27 cellular contexts compared by ENCODE assay signal in genomic region chr4:102312447-102312846, GRCh38.
"Had no signal": no experiment of that assay in that cellular context is flagged by ENCODE, and none has a peak within 500 bp of the region (broad histone marks: within the 10 kb centered on the region; RNA-seq: fewer than 3 reads in every experiment).

No MANE protein-coding gene starts in this region.

- DNase-seq: effector CD8-positive, alpha-beta T cell; erythroblast; esophagus squamous epithelium; foreskin melanocyte; hypothalamus; immature natural killer cell; islet precursor cell; kidney glomerular epithelial cell; mesenchymal stem cell; naive thymus-derived CD4-positive, alpha-beta T cell; right lobe of liver; stimulated activated CD4-positive, alpha-beta T cell treated with anti-CD3 and anti-CD28 coated beads, Interleukin-12 subunit alpha, Interleukin-12 subunit beta, amount 100 ng/mL, for 4 hours; stimulated activated CD4-positive, alpha-beta T cell treated with anti-CD3 and anti-CD28 coated beads, Interleukin-1b, Interleukin-23, amount 100 ng/mL, for 48 hours; stimulated activated CD4-positive, alpha-beta T cell treated with anti-CD3 and anti-CD28 coated beads, Interleukin-4, amount 100 ng/mL, for 1 hour; stimulated activated CD8-positive, alpha-beta memory T cell treated with anti-CD3 and anti-CD28 coated beads, Interleukin-4, amount 100 ng/mL, for 48 hours; stimulated activated naive CD4-positive, alpha-beta T cell; stimulated activated naive CD8-positive, alpha-beta T cell treated with anti-CD3 and anti-CD28 coated beads, Interleukin-15, amount 100 ng/mL, for 72 hours; transverse colon had no signal

- H3K9me3 ChIP-seq: esophagus squamous epithelium, right lobe of liver, suprapubic skin, transverse colon, vagina had no signal

- H3K27ac Mint-ChIP-seq: immature natural killer cell; mesothelial cell of epicardium; naive thymus-derived CD4-positive, alpha-beta T cell; neural progenitor cell; progenitor cell of endocrine pancreas; stimulated activated naive CD8-positive, alpha-beta T cell treated with anti-CD3 and anti-CD28 coated beads, Interleukin-15, amount 100 ng/mL, for 72 hours had no signal

- H3K4me3 ChIP-seq: esophagus squamous epithelium, neural progenitor cell, right lobe of liver, smooth muscle cell, suprapubic skin, transverse colon, vagina had no signal

- H3K27me3 Mint-ChIP-seq: naive thymus-derived CD4-positive, alpha-beta T cell; progenitor cell of endocrine pancreas; stimulated activated naive CD8-positive, alpha-beta T cell treated with anti-CD3 and anti-CD28 coated beads, Interleukin-15, amount 100 ng/mL, for 72 hours had no signal

- H3K4me1 ChIP-seq: esophagus squamous epithelium, neural progenitor cell, parathyroid adenoma, suprapubic skin, transverse colon had no signal

- H3K4me1 Mint-ChIP-seq: immature natural killer cell, mesothelial cell of epicardium, nephron, neural progenitor cell had no signal

- H3K9ac ChIP-seq: neural progenitor cell, parathyroid adenoma had no signal

- H3K27ac ChIP-seq: esophagus squamous epithelium, neural progenitor cell, parathyroid adenoma, right lobe of liver, suprapubic skin, vagina had no signal

- H3K36me3 Mint-ChIP-seq: mesothelial cell of epicardium had no signal

- FAIRE-seq: colon had no signal

- ATAC-seq: naive thymus-derived CD4-positive, alpha-beta T cell; stimulated activated naive CD8-positive, alpha-beta T cell treated with anti-CD3 and anti-CD28 coated beads, Interleukin-15, amount 100 ng/mL, for 72 hours had no signal

- H3K4me3 Mint-ChIP-seq: immature natural killer cell; mesothelial cell of epicardium; naive thymus-derived CD4-positive, alpha-beta T cell; nephron; neural progenitor cell; stimulated activated naive CD8-positive, alpha-beta T cell treated with anti-CD3 and anti-CD28 coated beads, Interleukin-15, amount 100 ng/mL, for 72 hours had no signal

- H3K9me3 Mint-ChIP-seq: immature natural killer cell, nephron had no signal

- H3K36me3 ChIP-seq: esophagus squamous epithelium, neural progenitor cell, right lobe of liver, suprapubic skin, transverse colon, vagina had no signal

- H3K27me3 ChIP-seq: esophagus squamous epithelium, neural progenitor cell, right lobe of liver, suprapubic skin, transverse colon, vagina had no signal
